ENCODE assay signal across 9 cellular contexts in the genomic region with DNA sequence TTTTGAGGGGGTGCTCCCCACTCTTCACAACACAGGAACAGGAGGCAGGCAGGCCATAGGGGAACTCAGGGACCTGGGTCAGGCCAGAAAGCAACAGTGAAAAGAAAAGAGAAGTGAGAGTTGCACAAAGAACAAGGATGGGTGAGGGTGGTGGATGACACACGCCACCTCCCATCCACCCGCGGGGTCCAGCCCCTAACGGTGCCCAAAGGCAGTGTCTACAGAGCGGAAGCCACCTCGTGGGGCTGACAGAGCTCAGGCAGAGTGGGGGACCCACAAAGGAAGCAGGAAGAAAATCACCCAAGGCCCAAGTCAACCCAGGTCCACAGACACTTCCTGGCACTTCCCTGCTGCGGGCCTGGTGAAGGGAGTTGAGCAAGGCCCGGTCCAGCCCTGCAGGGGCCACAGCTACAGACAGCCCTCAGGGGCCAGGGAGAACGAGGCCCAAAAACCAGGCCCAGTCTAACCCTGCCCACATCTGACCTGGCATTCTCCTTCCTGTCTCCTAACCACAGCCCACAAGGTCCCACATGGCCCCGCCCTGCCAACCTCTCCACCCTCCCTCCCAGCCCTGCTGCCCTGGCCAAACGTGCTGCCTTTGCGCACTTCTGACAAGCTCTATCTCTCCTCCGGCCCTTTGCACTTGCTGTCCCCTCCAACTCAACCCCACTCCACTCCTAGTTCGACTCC. TPM values are rescaled to one million over a fixed set of nuclear protein-coding genes. Genes with fewer than 3 reads are reported as not detected.
DNase-seq lines count a peak whose midpoint lies in the region; ATAC-seq and TF ChIP-seq lines count a peak whose summit lies in the region.
"Had no signal": no experiment of that assay in that cellular context is flagged by ENCODE, and none has a peak within 500 bp of the region (broad histone marks: within the 10 kb centered on the region; RNA-seq: fewer than 3 reads in every experiment).

No MANE protein-coding gene starts in this region.

- POLR2A ChIA-PET in OCI-LY7 (lab: Charles Lee): interaction anchor here (0.6 to 1.5 kb wide), 5 partner anchors 9 to 410 kb away, joined by 3 to 8 read pairs (median 4); no protein-coding TSS in a partner anchor

- DNase-seq in OCI-LY7 (ENCODE audit: low spot score) (peak; percentile 90), memory B cell (ENCODE audit: low spot score in 2 of 2) (peak; percentile 71 to 84), transverse colon (peak; percentile 77), NCI-H2081 (lab: John Stamatoyannopoulos, UW) (no peak), kidney tubule cell (ENCODE audit: low spot score) (no peak)

- no TSS peak for BruUV-seq in OCI-LY7 (replicated peaks; lab: Mats Ljungman, UMichigan)

- 52 to 53% methylated on average over 4 to 14 of the region's 14 CpGs for WGBS in transverse colon (ENCODE audit: low coverage in 1 of 2), 2 donors

- ATAC-seq in GM18867 (IDR thresholded peaks at IDR 0.05; ENCODE audit: unreplicated experiment) (peak; percentile 89), HG02870 (IDR thresholded peaks at IDR 0.05; ENCODE audit: unreplicated experiment) (peak; percentile 83), memory B cell (ENCODE audit: low read depth) (peak; percentile 91)
- peak; percentile 85 for ATAC-seq in activated T-helper 17 cell treated with anti-CD3 and anti-CD28 coated beads, Interleukin-2, amount 50 U/mL, for 72 hours (replicated peaks)

- H4K20me1 ChIP-seq in OCI-LY7 (ENCODE audit: insufficient read depth, low read length): peaks cover 30% of the 10 kb centered on the region

- peak overlapping the region; percentile 98 for H3K4me3 ChIP-seq in OCI-LY7 (ENCODE audit: low read depth, low read length, poor library complexity, severe bottlenecking)
- H3K4me3 ChIP-seq in transverse colon: no peak overlapping the region

- peaks cover 69% of the 10 kb centered on the region for H3K36me3 Mint-ChIP-seq in activated T-helper 17 cell treated with anti-CD3 and anti-CD28 coated beads, Interleukin-2, amount 50 U/mL, for 72 hours (ENCODE audit: low read depth)
- H3K36me3 Mint-ChIP-seq in memory B cell: peaks cover 5% of the 10 kb centered on the region

- no peak for TF ChIP-seq EP300 in transverse colon (IDR thresholded peaks at IDR 0.05; ENCODE audit: low read depth)

- H3K36me3 ChIP-seq in OCI-LY7 (ENCODE audit: insufficient read depth, low read length) (peaks cover 77% of the 10 kb centered on the region), transverse colon (no peaks in the 10 kb centered on the region)

- H3K9me3 ChIP-seq in OCI-LY7 (ENCODE audit: low read length) (peaks cover 7% of the 10 kb centered on the region; the same call in 1 of the 2 replicates), transverse colon (no peaks in the 10 kb centered on the region)

- H3K4me2 ChIP-seq in OCI-LY7 (ENCODE audit: low read length): peak overlapping the region; percentile 98

- TF ChIP-seq POLR2A in transverse colon (IDR thresholded peaks at IDR 0.05): peak; percentile 19

- peaks cover 99% of the 10 kb centered on the region for H3K79me2 ChIP-seq in OCI-LY7 (ENCODE audit: insufficient read depth, low read depth, low read length)

- H3K27me3 Mint-ChIP-seq in activated T-helper 17 cell treated with anti-CD3 and anti-CD28 coated beads, Interleukin-2, amount 50 U/mL, for 72 hours: no peaks in the 10 kb centered on the region
- no peaks in the 10 kb centered on the region for H3K27me3 Mint-ChIP-seq in memory B cell

- TF ChIP-seq CTCF in OCI-LY7 (conservative IDR thresholded peaks at IDR 0.05; ENCODE audit: low read length) (0 out of 2 replicates have a peak, but pooled peaks have one; percentile 17), transverse colon (IDR thresholded peaks at IDR 0.05) (peak in 1 of 5 experiments; percentile 11)

- no peak overlapping the region for H2AFZ ChIP-seq in OCI-LY7 (ENCODE audit: low read length)

- H3K27ac ChIP-seq in OCI-LY7 (ENCODE audit: low read depth, low read length, poor library complexity, severe bottlenecking) (peak overlapping the region; percentile 91), transverse colon (peak overlapping the region; percentile 41 to 76 (median 66))

- in situ Hi-C loops in transverse colon (cut with MboI; ENCODE audit: low pct_ligation_motif_present in 1 of 4, low pct_unique_long_range_greater_than_20kb in 1 of 4, low sequenced_read_pairs in 3 of 4): no loop called here

- intact Hi-C loops in OCI-LY7 (cut with micrococcal nuclease; ENCODE audit: unreplicated experiment): loop anchor here (1.0 kb wide), 1 partner anchor 38 kb away; no protein-coding TSS in a partner anchor
- intact Hi-C loops in transverse colon (cut with DNase I; ENCODE audit: low total_unique reads): no loop called here

- CTCF ChIA-PET in OCI-LY7 (lab: Charles Lee; ENCODE audit: unreplicated experiment): interaction anchor here (1.3 kb wide), 1 partner anchor 39 kb away, joined by 5 read pairs; no protein-coding TSS in a partner anchor

- peaks cover 34% of the 10 kb centered on the region for H3K4me1 Mint-ChIP-seq in activated T-helper 17 cell treated with anti-CD3 and anti-CD28 coated beads, Interleukin-2, amount 50 U/mL, for 72 hours
- peaks cover 44% of the 10 kb centered on the region for H3K4me1 Mint-ChIP-seq in memory B cell

- peak overlapping the region; percentile 84 for H3K27ac Mint-ChIP-seq in activated T-helper 17 cell treated with anti-CD3 and anti-CD28 coated beads, Interleukin-2, amount 50 U/mL, for 72 hours
- peak overlapping the region; percentile 99 for H3K27ac Mint-ChIP-seq in memory B cell

- H3K9me3 Mint-ChIP-seq in activated T-helper 17 cell treated with anti-CD3 and anti-CD28 coated beads, Interleukin-2, amount 50 U/mL, for 72 hours: no peaks in the 10 kb centered on the region
- no peaks in the 10 kb centered on the region for H3K9me3 Mint-ChIP-seq in memory B cell

- H3K4me3 Mint-ChIP-seq in activated T-helper 17 cell treated with anti-CD3 and anti-CD28 coated beads, Interleukin-2, amount 50 U/mL, for 72 hours: peak overlapping the region; percentile 81
- peak overlapping the region; percentile 78 for H3K4me3 Mint-ChIP-seq in memory B cell
- H3K4me3 Mint-ChIP-seq: brain had no signal

- no peaks in the 10 kb centered on the region for H3K27me3 ChIP-seq in transverse colon

- H3K9me2 ChIP-seq in OCI-LY7 (ENCODE audit: insufficient read depth, low read length): no peaks in the 10 kb centered on the region

- H3K4me1 ChIP-seq in OCI-LY7 (ENCODE audit: insufficient read depth, low read length, poor library complexity, severe bottlenecking) (peaks cover 58% of the 10 kb centered on the region), transverse colon (peaks cover 2 to 14% (median 4%) of the 10 kb centered on the region in 4 donors)

RNA-seq across cellular contexts. Expression of gene NUP210, which starts 5.9 kb away (rescaled TPM):
- total RNA-seq in OCI-LY7 (2014; rRNA removed; shearing (Covaris generic)): 165 and 195 TPM in 2 replicates
- 231 and 232 TPM in 2 replicates for total RNA-seq in OCI-LY7 (2022)
- 100 to 1,000 TPM in 1 of 2 donors, 10 to 100 TPM in 1; 86.9 to 146 TPM for total RNA-seq in activated T-helper 17 cell treated with anti-CD3 and anti-CD28 coated beads, Interleukin-2, amount 50 U/mL, for 72 hours
- total RNA-seq in transverse colon: 100 to 1,000 TPM in 1 of 4 donors, 10 to 100 TPM in 2, 1 to 10 TPM in 1; 6.0 to 202 (median 14.6) TPM

Comparison
In these comparisons a context has a peak if more than half of its experiments do, and no peak if none do; other contexts are left out.
1. DNase-seq: peak in OCI-LY7 (single experiment), memory B cell (2 of 2) and transverse colon (single experiment); none in NCI-H2081 (0 of 2) and kidney tubule cell (single experiment).
2. Peak in every context shown above with its lines, with median percentiles within 50 percentile points of each other: ATAC-seq.